ENCODE assay signal across 12 cellular contexts in the genomic region with DNA sequence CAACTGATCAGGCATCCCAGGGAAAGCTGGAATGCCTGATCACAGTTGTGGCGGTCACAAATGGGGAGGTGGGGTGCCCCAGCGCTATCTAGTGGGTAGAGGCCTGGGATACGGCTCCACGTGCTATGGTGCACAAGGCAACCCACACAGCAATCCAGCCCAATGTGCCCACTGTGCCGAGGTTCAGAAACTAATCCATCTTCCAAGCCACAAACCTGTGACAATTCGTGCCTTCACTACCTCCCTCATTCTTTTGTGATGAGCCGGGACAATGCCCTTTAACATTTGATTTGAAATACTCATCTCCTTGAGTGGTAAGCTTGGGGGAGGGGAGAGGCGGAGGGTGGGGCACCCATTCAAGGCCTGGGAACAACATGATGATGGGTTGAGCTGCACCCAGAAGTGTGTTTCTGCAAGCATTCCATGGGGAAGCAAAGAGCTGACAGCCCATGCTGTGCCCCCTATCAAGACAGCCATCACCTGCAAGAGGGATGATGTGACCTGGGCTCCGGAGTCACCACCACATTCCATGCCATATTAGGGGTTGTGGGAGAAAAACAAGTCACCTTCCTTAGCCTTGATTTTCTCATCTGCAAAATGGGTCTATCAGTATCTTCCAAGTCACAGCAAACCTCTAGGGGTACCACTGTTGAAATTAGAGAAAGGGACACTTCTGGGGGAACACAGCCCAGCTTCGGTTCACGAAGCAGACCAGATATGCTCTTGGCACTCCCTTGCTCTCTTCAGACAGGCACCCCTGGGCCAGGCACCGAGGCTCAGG. TPM values are rescaled to one million over a fixed set of nuclear protein-coding genes. Genes with fewer than 3 reads are reported as not detected.
A peak's percentile ranks its signal among the peaks of the same experiment; 100 is the strongest.
DNase-seq lines count a peak whose midpoint lies in the region; ATAC-seq and TF ChIP-seq lines count a peak whose summit lies in the region.
"Had no signal": no experiment of that assay in that cellular context is flagged by ENCODE, and none has a peak within 500 bp of the region (broad histone marks: within the 10 kb centered on the region; RNA-seq: fewer than 3 reads in every experiment).

No MANE protein-coding gene starts in this region.

- TF ChIP-seq CTCF in DND-41 (IDR thresholded peaks at IDR 0.05; ENCODE audit: borderline replicate concordance, extremely low read depth, low read length, poor library complexity, severe bottlenecking) (no peak), IMR-90 (conservative IDR thresholded peaks at IDR 0.05; ENCODE audit: low read depth, low read length) (no peak), chondrocyte (IDR thresholded peaks at IDR 0.05) (no peak), progenitor cell of endocrine pancreas (IDR thresholded peaks at IDR 0.05; ENCODE audit: unreplicated experiment) (no peak)

- peaks cover 27% of the 10 kb centered on the region for H3K4me1 ChIP-seq in DND-41 (ENCODE audit: insufficient read depth, low read length)
- peaks cover 12% of the 10 kb centered on the region for H3K4me1 ChIP-seq in IMR-90 (ENCODE audit: control insufficient read depth, insufficient read depth, low read length)

- H3K36me3 ChIP-seq in DND-41 (ENCODE audit: insufficient read depth, low read length) (peaks cover 71% of the 10 kb centered on the region), IMR-90 (ENCODE audit: control insufficient read depth, insufficient read depth, low read length) (peaks cover 66% of the 10 kb centered on the region)

- H3K79me1 ChIP-seq in IMR-90 (ENCODE audit: low read depth in 1 of 2, low read length in 2 of 2), result peaks cover 16 to 94% of the 10 kb centered on the region in 2 experiments

- no peak for ATAC-seq in DND-41 (ENCODE audit: insufficient read depth, low read depth)
- no peak for ATAC-seq in IMR-90 (ENCODE audit: low read depth)
- ATAC-seq in HG03378 (IDR thresholded peaks at IDR 0.05; ENCODE audit: unreplicated experiment), result no peak

- H3K27me3 Mint-ChIP-seq in chondrocyte (ENCODE audit: low read depth) (no peaks in the 10 kb centered on the region), progenitor cell of endocrine pancreas (no peaks in the 10 kb centered on the region)

- H3K27me3 ChIP-seq in DND-41 (ENCODE audit: insufficient read depth, low read length, poor library complexity) (no peaks in the 10 kb centered on the region), IMR-90 (ENCODE audit: control insufficient read depth, insufficient read depth, low read length) (no peaks in the 10 kb centered on the region)

- H3K4me2 ChIP-seq in DND-41 (ENCODE audit: insufficient read depth, low read length) (no peak overlapping the region), IMR-90 (ENCODE audit: low read depth, low read length) (no peak overlapping the region)

- H4K5ac ChIP-seq in IMR-90 (ENCODE audit: low read depth, low read length), result no peak overlapping the region

- H2AK9ac ChIP-seq in IMR-90 (replicated peaks; ENCODE audit: low read depth, low read length, poor library complexity), result peak overlapping the region; percentile 75

- H4K20me1 ChIP-seq in DND-41 (ENCODE audit: insufficient read depth, low read length) (peaks cover 69% of the 10 kb centered on the region), IMR-90 (ENCODE audit: insufficient read depth, low read length) (peaks cover 76% of the 10 kb centered on the region)

- H3K4me3 Mint-ChIP-seq in chondrocyte (ENCODE audit: unreplicated experiment), result no peak overlapping the region
- H3K4me3 Mint-ChIP-seq in progenitor cell of endocrine pancreas (ENCODE audit: low read depth), result no peak overlapping the region

- H3K9me3 Mint-ChIP-seq in chondrocyte (ENCODE audit: low read depth) (no peaks in the 10 kb centered on the region), progenitor cell of endocrine pancreas (ENCODE audit: low read depth) (no peaks in the 10 kb centered on the region)

- H2BK120ac ChIP-seq in IMR-90 (ENCODE audit: low read depth, low read length), result no peak overlapping the region

- H4K8ac ChIP-seq in IMR-90 (ENCODE audit: low read depth in 2 of 2, low read length in 2 of 2), result no peak overlapping the region

- H3K18ac ChIP-seq in IMR-90 (ENCODE audit: low read depth, low read length), result no peak overlapping the region

- peaks cover 65% of the 10 kb centered on the region for H3K79me2 ChIP-seq in DND-41 (ENCODE audit: insufficient read depth, low read length)

- H3K4me1 Mint-ChIP-seq in chondrocyte (ENCODE audit: low read depth) (peaks cover 42% of the 10 kb centered on the region), progenitor cell of endocrine pancreas (ENCODE audit: low read depth) (peaks cover 12% of the 10 kb centered on the region)

- POLR2A ChIA-PET in IMR-90 (lab: Charles Lee; ENCODE audit: unreplicated experiment), result no interaction called here

- H3K9ac ChIP-seq in DND-41 (ENCODE audit: low read depth, low read length) (no peak overlapping the region), IMR-90 (ENCODE audit: low read depth, low read length) (no peak overlapping the region)

- dilution Hi-C loops in IMR-90 (cut with HindIII; ENCODE audit: low sequenced_read_pairs, unreplicated experiment), result no loop called here

- WGBS in IMR-90 (ENCODE audit: extremely low coverage in 2 of 2, insufficient read length in 1 of 2), 2 experiments, result 100% methylated on average over 3 of the region's 12 CpGs; no CpG with 5 or more reads in 1 of the 2 experiments

- TF ChIP-seq POLR2A in IMR-90 (IDR thresholded peaks at IDR 0.05; ENCODE audit: low read depth, low read length), result no peak

- no peak overlapping the region for H3K56ac ChIP-seq in IMR-90 (ENCODE audit: extremely low read depth, insufficient read depth, low read length)

- TF ChIP-seq RAD21 in IMR-90 (IDR thresholded peaks at IDR 0.05; ENCODE audit: low read length), result no peak

- H2AK5ac ChIP-seq in IMR-90 (ENCODE audit: low read depth, low read length), result no peak overlapping the region

- 0 out of 2 replicates have a peak overlapping the region, but pooled peaks have one; percentile 33 for H3K23ac ChIP-seq in IMR-90 (ENCODE audit: low read depth, low read length)

- intact Hi-C loops in IMR-90 (cut with micrococcal nuclease), result no loop called here

- H3K9me1 ChIP-seq in IMR-90 (ENCODE audit: insufficient read depth, low read length), result peaks cover 9% of the 10 kb centered on the region

- no peak overlapping the region for H3K14ac ChIP-seq in IMR-90 (replicated peaks; ENCODE audit: low read depth, low read length)

- CTCF ChIA-PET in IMR-90 (lab: Yijun Ruan, JAX), result interaction anchor here (0.6 kb wide), 2 partner anchors 95 to 146 kb away, joined by 3 read pairs; no protein-coding TSS in a partner anchor

- no TSS peak for BruUV-seq in IMR-90 (replicated peaks; lab: Mats Ljungman, UMichigan)

- in situ Hi-C loops in IMR-90 (cut with MboI; ENCODE audit: low sequenced_read_pairs), result no loop called here

- no peak overlapping the region for H4K91ac ChIP-seq in IMR-90 (ENCODE audit: insufficient read depth, low read depth, low read length)

- DNase-seq in DND-41 (no peak), IMR-90 (peak; percentile 29), chondrocyte (ENCODE audit: low spot score) (no peak), progenitor cell of endocrine pancreas (ENCODE audit: low spot score, unreplicated experiment) (no peak), RKO (ENCODE audit: low spot score) (no peak), NCI-H748 treated with DMSO at 0.1 percent for 48 hours (lab: John Stamatoyannopoulos, UW) (no peak)
- DNase-seq: activated T-cell treated with anti-CD3 and anti-CD28 coated beads, Interleukin-2, amount 50 U/mL, for 1 hour; DMS153; islet precursor cell; stimulated activated naive CD4-positive, alpha-beta T cell had no signal

- H3K4ac ChIP-seq in IMR-90 (ENCODE audit: low read depth, low read length), result no peak overlapping the region

- H3K27ac ChIP-seq in DND-41 (ENCODE audit: low read length) (0 out of 2 replicates have a peak overlapping the region, but pooled peaks have one; percentile 24), IMR-90 (ENCODE audit: insufficient read depth, low read length) (no peak overlapping the region)

- no peak overlapping the region for H2BK5ac ChIP-seq in IMR-90 (ENCODE audit: low read depth, low read length, poor library complexity, severe bottlenecking)

- H3K36me3 Mint-ChIP-seq in chondrocyte (ENCODE audit: low read depth) (peaks cover 21% of the 10 kb centered on the region), progenitor cell of endocrine pancreas (ENCODE audit: insufficient read depth) (peaks cover 13% of the 10 kb centered on the region)

- H2AFZ ChIP-seq in DND-41 (ENCODE audit: low read depth, low read length), result no peak overlapping the region
- peak overlapping the region; percentile 33 for H2AFZ ChIP-seq in IMR-90 (replicated peaks; ENCODE audit: low read length, poor library complexity)

- H3K27ac Mint-ChIP-seq in chondrocyte (ENCODE audit: unreplicated experiment), result peak overlapping the region; percentile 33
- peak overlapping the region; percentile 39 for H3K27ac Mint-ChIP-seq in progenitor cell of endocrine pancreas

- H3K9me3 ChIP-seq in DND-41 (ENCODE audit: insufficient read depth, low read length, severe bottlenecking), result no peaks in the 10 kb centered on the region
- H3K9me3 ChIP-seq in IMR-90 (ENCODE audit: control insufficient read depth, insufficient read depth, low read length), result no peaks in the 10 kb centered on the region

- H3K4me3 ChIP-seq in DND-41 (ENCODE audit: low read depth in 1 of 2, low read length in 2 of 2) (no peak overlapping the region), IMR-90 (ENCODE audit: insufficient read depth, low read depth, low read length) (no peak overlapping the region)

- H2BK15ac ChIP-seq in IMR-90 (ENCODE audit: low read depth, low read length), result no peak overlapping the region

- H2BK20ac ChIP-seq in IMR-90 (ENCODE audit: low read depth, low read length), result no peak overlapping the region

RNA-seq across cellular contexts. Expression of gene ELOB, which starts 3.7 kb away (rescaled TPM):
- total RNA-seq in IMR-90 (2012; rRNA removed) (225 and 5,859 TPM in 2 replicates), chondrocyte (205 to 231 TPM (median 225 TPM) in 3 replicates), progenitor cell of endocrine pancreas (201 and 207 TPM in 2 replicates)
- 442 and 481 TPM in 2 replicates for polyA plus RNA-seq in IMR-90 (2012; rRNA removed)
- 442 and 479 TPM in 2 replicates for polyA plus RNA-seq in IMR-90 (2012; cell fraction: cytosol; rRNA removed)
- 142 and 174 TPM in 2 replicates for polyA plus RNA-seq in IMR-90 (2012; cell fraction: nucleus; rRNA removed; ENCODE audit: low replicate concordance)

RNA-seq across cellular contexts. Expression of gene PRSS33, which starts 14.0 kb away (rescaled TPM):
- total RNA-seq in IMR-90 (2012; rRNA removed), result not detected in 2 replicates
- polyA plus RNA-seq in IMR-90 (2012; rRNA removed), result not detected in 2 replicates
- not detected in 2 replicates for polyA plus RNA-seq in IMR-90 (2012; cell fraction: cytosol; rRNA removed)
- polyA plus RNA-seq in IMR-90 (2012; cell fraction: nucleus; rRNA removed; ENCODE audit: low replicate concordance), result not detected in 2 replicates
- not detected in 3 replicates for total RNA-seq in chondrocyte
- total RNA-seq in progenitor cell of endocrine pancreas, result 0.27 and 0.31 TPM in 2 replicates
- total RNA-seq: cardiac septum had no signal

RNA-seq across cellular contexts. Expression of gene SRRM2, which starts 20.9 kb away (rescaled TPM):
- total RNA-seq in IMR-90 (2012; rRNA removed) (20.3 and 21.1 TPM in 2 replicates), chondrocyte (363 to 615 TPM (median 378 TPM) in 3 replicates), progenitor cell of endocrine pancreas (817 and 838 TPM in 2 replicates)
- 300 and 301 TPM in 2 replicates for polyA plus RNA-seq in IMR-90 (2012; rRNA removed)
- polyA plus RNA-seq in IMR-90 (2012; cell fraction: cytosol; rRNA removed), result 57.1 and 150 TPM in 2 replicates
- 949 and 1,549 TPM in 2 replicates for polyA plus RNA-seq in IMR-90 (2012; cell fraction: nucleus; rRNA removed; ENCODE audit: low replicate concordance)

RNA-seq across cellular contexts. Expression of gene PRSS41, which starts 24.9 kb away (rescaled TPM):
- total RNA-seq in IMR-90 (2012; rRNA removed) (not detected in 2 replicates), chondrocyte (not detected in 3 replicates), progenitor cell of endocrine pancreas (not detected in 2 replicates)
- polyA plus RNA-seq in IMR-90 (2012; rRNA removed), result not detected in 2 replicates
- polyA plus RNA-seq in IMR-90 (2012; cell fraction: cytosol; rRNA removed), result not detected in 2 replicates
- polyA plus RNA-seq in IMR-90 (2012; cell fraction: nucleus; rRNA removed; ENCODE audit: low replicate concordance), result not detected in 2 replicates
- total RNA-seq: cardiac septum had no signal

RNA-seq across cellular contexts. Expression of gene PRSS21, which starts 43.7 kb away (rescaled TPM):
- total RNA-seq in IMR-90 (2012; rRNA removed) (not detected in 2 replicates), chondrocyte (not detected in 3 replicates), progenitor cell of endocrine pancreas (not detected in 2 replicates)
- polyA plus RNA-seq in IMR-90 (2012; rRNA removed), result 0.21 and 0.47 TPM in 2 replicates
- polyA plus RNA-seq in IMR-90 (2012; cell fraction: cytosol; rRNA removed), result 0.26 and 0.41 TPM in 2 replicates
- 0.57 and 0.59 TPM in 2 replicates for polyA plus RNA-seq in IMR-90 (2012; cell fraction: nucleus; rRNA removed; ENCODE audit: low replicate concordance)
- total RNA-seq: cardiac septum had no signal

Comparison
In these comparisons a context has a peak if more than half of its experiments do, and no peak if none do; other contexts are left out.
1. RNA of gene SRRM2, which starts 20.9 kb away (total RNA-seq): 817 to 838 TPM in progenitor cell of endocrine pancreas and 363 to 615 TPM in chondrocyte; 20.3 to 21.1 TPM in IMR-90; every median in the first group is over 10 times any median in the second.